12 cellular contexts compared by ENCODE assay signal in genomic region chr11:57776577-57776976, GRCh38. TPM values are rescaled to one million over a fixed set of nuclear protein-coding genes. Genes with fewer than 3 reads are reported as not detected.
A peak's percentile ranks its signal among the peaks of the same experiment; 100 is the strongest.
DNase-seq lines count a peak whose midpoint lies in the region; ATAC-seq and TF ChIP-seq lines count a peak whose summit lies in the region.
"Had no signal": no experiment of that assay in that cellular context is flagged by ENCODE, and none has a peak within 500 bp of the region (broad histone marks: within the 10 kb centered on the region; RNA-seq: fewer than 3 reads in every experiment).

No MANE protein-coding gene starts in this region.

- no peak overlapping the region for H3K4me3 Mint-ChIP-seq in osteocyte (ENCODE audit: unreplicated experiment)
- H3K4me3 Mint-ChIP-seq: activated CD8-positive, alpha-beta T cell treated with anti-CD3 and anti-CD28 coated beads, Interleukin-2, amount 10 ng/mL, durations not matched to agents 7 days and 5 days; T-helper 1 cell treated with Interleukin-12 subunit alpha and Interleukin-12 subunit beta and Interleukin-4 antibody, amounts not matched to agents 30 μg/mL and 1 μg/mL, for 36 hours had no signal

- no peaks in the 10 kb centered on the region for H3K36me3 ChIP-seq in heart left ventricle
- no peaks in the 10 kb centered on the region for H3K36me3 ChIP-seq in esophagus (ENCODE audit: control insufficient read depth in 2 of 2, insufficient read depth in 2 of 2, low read length in 1 of 2)
- peaks cover 3% of the 10 kb centered on the region for H3K36me3 ChIP-seq in urinary bladder (ENCODE audit: insufficient read depth)

- ATAC-seq in heart left ventricle = no peak
- ATAC-seq in Right ventricle myocardium superior (ENCODE audit: poor library complexity) = no peak
- ATAC-seq: activated CD8-positive, alpha-beta T cell treated with anti-CD3 and anti-CD28 coated beads, Interleukin-2, amount 10 ng/mL, durations not matched to agents 7 days and 5 days; activated naive CD4-positive, alpha-beta T cell treated with anti-CD3 and anti-CD28 coated beads, Interleukin-2, amount 50 U/mL, for 72 hours had no signal

- no peaks in the 10 kb centered on the region for H3K27me3 Mint-ChIP-seq in osteocyte (ENCODE audit: unreplicated experiment)

- intact Hi-C loops in heart left ventricle (cut with DNase I) = loop anchor here in 2 of 10 donors (2.0 to 10.0 kb wide), 2 partner anchors 14 to 248 kb away; partner anchors contain the start of gene OR9Q1 (in 1 of the 2)
- intact Hi-C loops in Right ventricle myocardium superior (cut with DNase I) = no loop called here

- H3K4me1 Mint-ChIP-seq in osteocyte (ENCODE audit: unreplicated experiment) = peaks cover 92% of the 10 kb centered on the region

- H3K4me1 ChIP-seq in heart left ventricle (peaks cover 26 to 100% (median 97%) of the 10 kb centered on the region in 12 donors), esophagus (ENCODE audit: control insufficient read depth in 2 of 2, insufficient read depth in 2 of 2, low read length in 1 of 2) (peaks cover 8 to 10% of the 10 kb centered on the region in 2 donors), urinary bladder (ENCODE audit: insufficient read depth) (peaks cover 4% of the 10 kb centered on the region)

- H3K9me3 Mint-ChIP-seq in osteocyte (ENCODE audit: unreplicated experiment) = no peaks in the 10 kb centered on the region
- H3K9me3 Mint-ChIP-seq: activated naive CD4-positive, alpha-beta T cell treated with anti-CD3 and anti-CD28 coated beads, Interleukin-2, amount 50 U/mL, for 72 hours; T-helper 1 cell treated with Interleukin-12 subunit alpha and Interleukin-12 subunit beta and Interleukin-4 antibody, amounts not matched to agents 30 μg/mL and 1 μg/mL, for 36 hours had no signal

- H3K27me3 ChIP-seq in heart left ventricle (no peaks in the 10 kb centered on the region), esophagus (ENCODE audit: control insufficient read depth in 1 of 2, insufficient read depth in 2 of 2, low read length in 2 of 2) (no peaks in the 10 kb centered on the region)

- TF ChIP-seq POLR2A in heart left ventricle (IDR thresholded peaks at IDR 0.05) = no peak

- H3K36me3 Mint-ChIP-seq in osteocyte (ENCODE audit: unreplicated experiment) = peaks cover 5% of the 10 kb centered on the region
- H3K36me3 Mint-ChIP-seq: activated naive CD4-positive, alpha-beta T cell treated with anti-CD3 and anti-CD28 coated beads, Interleukin-2, amount 50 U/mL, for 72 hours had no signal

- no peak for TF ChIP-seq CTCF in heart left ventricle (IDR thresholded peaks at IDR 0.05)
- TF ChIP-seq CTCF in osteocyte (IDR thresholded peaks at IDR 0.05) = no peak

- H3K9me3 ChIP-seq in heart left ventricle (no peaks in the 10 kb centered on the region), esophagus (ENCODE audit: control insufficient read depth in 2 of 2, insufficient read depth in 1 of 2, low read depth in 1 of 2, low read length in 1 of 2) (no peaks in the 10 kb centered on the region)

- H3K4me3 ChIP-seq in heart left ventricle (peak overlapping the region in 9 of 12 donors; percentile 13 to 51 (median 23)), esophagus (ENCODE audit: low read depth in 1 of 2, low read length in 2 of 2) (peak overlapping the region in 1 of 2 donors; percentile 2), urinary bladder (ENCODE audit: low read depth, low read length) (no peak overlapping the region)

- WGBS in heart left ventricle, 4 donors = 3 to 17% (median 12%) methylated on average over 1 of the region's 1 CpG
- 12 to 24% methylated on average over 1 of the region's 1 CpG for WGBS in esophagus, 2 donors
- WGBS in urinary bladder = 17% methylated on average over 1 of the region's 1 CpG

- DNase-seq in heart left ventricle (no peak), Right ventricle myocardium superior (no peak), osteocyte (ENCODE audit: extremely low spot score, unreplicated experiment) (no peak), HK-2 (ENCODE audit: unreplicated experiment) (no peak), activated T-cell treated with anti-CD3 and anti-CD28 coated beads for 4 hours (no peak), NCI-H2196 (lab: John Stamatoyannopoulos, UW; ENCODE audit: unreplicated experiment) (no peak)
- DNase-seq: activated CD8-positive, alpha-beta T cell treated with anti-CD3 and anti-CD28 coated beads, Interleukin-2, amount 10 ng/mL, durations not matched to agents 7 days and 5 days; GOT3 had no signal

- H3K27ac ChIP-seq in heart left ventricle (peak overlapping the region; percentile 5 to 97 (median 90)), esophagus (ENCODE audit: low read depth in 2 of 2, low read length in 1 of 2) (peak overlapping the region; percentile 87 to 89), urinary bladder (ENCODE audit: low read depth) (peak overlapping the region; percentile 19)

- H3K27ac Mint-ChIP-seq in osteocyte (ENCODE audit: unreplicated experiment) = peak overlapping the region; percentile 95
- H3K27ac Mint-ChIP-seq: activated CD8-positive, alpha-beta T cell treated with anti-CD3 and anti-CD28 coated beads, Interleukin-2, amount 10 ng/mL, durations not matched to agents 7 days and 5 days; T-helper 1 cell treated with Interleukin-12 subunit alpha and Interleukin-12 subunit beta and Interleukin-4 antibody, amounts not matched to agents 30 μg/mL and 1 μg/mL, for 36 hours had no signal

RNA-seq across cellular contexts. Expression of gene CTNND1, which starts 15.0 kb away (rescaled TPM):
- 100 to 1,000 TPM in 1 of 9 donors, 10 to 100 TPM in 8; 51.4 to 105 (median 60.8) TPM for total RNA-seq in heart left ventricle
- polyA plus RNA-seq in heart left ventricle = 10 to 100 TPM; 19.7 to 40.3 TPM
- 66.5 TPM for total RNA-seq in Right ventricle myocardium superior
- 100 to 1,000 TPM in 1 of 2 donors, 10 to 100 TPM in 1; 89.7 to 125 TPM for polyA plus RNA-seq in esophagus
- 181 and 183 TPM in 2 replicates for total RNA-seq in osteocyte
- 176 TPM for total RNA-seq in urinary bladder
- 72.8 TPM for polyA plus RNA-seq in urinary bladder

RNA-seq across cellular contexts. Expression of gene BTBD18, which starts 25.0 kb away (rescaled TPM):
- total RNA-seq in heart left ventricle = not detected
- under 1 TPM in 1 of 2 donors, not detected in 1; 0.11 TPM for polyA plus RNA-seq in heart left ventricle
- total RNA-seq in Right ventricle myocardium superior = not detected
- polyA plus RNA-seq in esophagus = under 1 TPM in 1 of 2 donors, not detected in 1; 0.02 TPM
- total RNA-seq in osteocyte = not detected in 2 replicates
- total RNA-seq in urinary bladder = not detected
- polyA plus RNA-seq in urinary bladder = not detected
- total RNA-seq: activated CD8-positive, alpha-beta T cell treated with anti-CD3 and anti-CD28 coated beads, Interleukin-2, amount 10 ng/mL, durations not matched to agents 7 days and 5 days; activated naive CD4-positive, alpha-beta T cell treated with anti-CD3 and anti-CD28 coated beads, Interleukin-2, amount 50 U/mL, for 72 hours had no signal

RNA-seq across cellular contexts. Expression of gene SELENOH, which starts 35.3 kb away (rescaled TPM):
- total RNA-seq in heart left ventricle (100 to 1,000 TPM in 1 of 9 donors, 10 to 100 TPM in 8; 56.8 to 134 (median 85.7) TPM), Right ventricle myocardium superior (88.4 TPM), osteocyte (103 and 122 TPM in 2 replicates), urinary bladder (46.4 TPM)
- polyA plus RNA-seq in heart left ventricle (100 to 1,000 TPM in 1 of 2 donors, 10 to 100 TPM in 1; 68.8 to 116 TPM), esophagus (100 to 1,000 TPM in 1 of 2 donors, 10 to 100 TPM in 1; 87.4 to 115 TPM), urinary bladder (119 TPM)

Comparison
In these comparisons a context has a peak if more than half of its experiments do, and no peak if none do; other contexts are left out.
1. H3K27ac ChIP-seq: peak in every context shown above with its lines; median percentile 90 in heart left ventricle; 88 in esophagus; 19 in urinary bladder.